ENCODE assay signal across 9 cellular contexts in the genomic region with DNA sequence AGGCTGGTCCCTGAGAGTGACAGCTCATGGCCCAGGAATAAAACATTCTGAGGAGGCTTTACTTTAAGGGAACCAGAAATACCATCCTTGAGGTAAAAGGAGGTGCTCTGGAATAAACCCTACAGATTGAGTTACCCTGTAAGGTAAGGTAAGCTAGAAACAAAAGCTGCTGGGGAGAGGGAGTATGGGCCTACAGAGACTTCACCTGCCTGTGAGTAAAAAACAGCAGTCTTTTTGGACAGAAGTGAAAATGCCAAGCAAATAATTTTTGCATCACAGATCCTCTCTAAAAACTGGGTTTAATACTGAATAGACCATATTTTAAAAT. TPM values are rescaled to one million over a fixed set of nuclear protein-coding genes. Genes with fewer than 3 reads are reported as not detected.
A peak's percentile ranks its signal among the peaks of the same experiment; 100 is the strongest.
DNase-seq lines count a peak whose midpoint lies in the region; ATAC-seq and TF ChIP-seq lines count a peak whose summit lies in the region.
"Had no signal": no experiment of that assay in that cellular context is flagged by ENCODE, and none has a peak within 500 bp of the region (broad histone marks: within the 10 kb centered on the region; RNA-seq: fewer than 3 reads in every experiment).

No MANE protein-coding gene starts in this region.

- CTCF ChIA-PET in activated CD4-positive, alpha-beta T cell treated with anti-CD3 and anti-CD28 coated beads, Interleukin-2, amount 10 ng/mL, durations not matched to agents 7 days and 5 days (lab: Charles Lee), result interaction anchor here (0.9 to 3.5 kb wide), 7 partner anchors 9 to 72 kb away, joined by 3 to 17 read pairs (median 4); no protein-coding TSS in a partner anchor

- H3K27ac ChIP-seq in lower lobe of right lung (peak overlapping the region; percentile 86), thyroid gland (peak overlapping the region; percentile 89 to 99 (median 94))

- peak; percentile 3 for TF ChIP-seq CTCF in lower lobe of right lung (IDR thresholded peaks at IDR 0.05)
- TF ChIP-seq CTCF in thyroid gland (IDR thresholded peaks at IDR 0.05), result no peak

- TF ChIP-seq POLR2A in thyroid gland (IDR thresholded peaks at IDR 0.05), result peak in 1 of 2 donors; percentile 8

- H3K9me3 ChIP-seq in lower lobe of right lung, result no peaks in the 10 kb centered on the region
- H3K9me3 ChIP-seq in thyroid gland, result no peaks in the 10 kb centered on the region
- H3K9me3 ChIP-seq: BE2C had no signal

- H3K9me3 Mint-ChIP-seq in activated CD4-positive, alpha-beta T cell treated with anti-CD3 and anti-CD28 coated beads, Interleukin-2, amount 10 ng/mL, durations not matched to agents 7 days and 5 days, result no peaks in the 10 kb centered on the region
- H3K9me3 Mint-ChIP-seq in activated naive CD8-positive, alpha-beta T cell treated with anti-CD3 and anti-CD28 coated beads for 36 hours, result peaks cover 2% of the 10 kb centered on the region

- H3K4me3 Mint-ChIP-seq in activated CD4-positive, alpha-beta T cell treated with anti-CD3 and anti-CD28 coated beads, Interleukin-2, amount 10 ng/mL, durations not matched to agents 7 days and 5 days, result peak overlapping the region; percentile 53
- H3K4me3 Mint-ChIP-seq in activated naive CD8-positive, alpha-beta T cell treated with anti-CD3 and anti-CD28 coated beads for 36 hours, result peak overlapping the region; percentile 56

- H3K27me3 ChIP-seq in lower lobe of right lung (ENCODE audit: low read depth) (no peaks in the 10 kb centered on the region), thyroid gland (no peaks in the 10 kb centered on the region)
- H3K27me3 ChIP-seq: BE2C had no signal

- ATAC-seq in lower lobe of right lung, result no peak
- ATAC-seq in GM21737 (IDR thresholded peaks at IDR 0.05; ENCODE audit: unreplicated experiment), result no peak

- H3K4me1 ChIP-seq in lower lobe of right lung (peaks cover 75% of the 10 kb centered on the region), thyroid gland (peaks cover 32 to 59% of the 10 kb centered on the region in 2 donors)

- H3K4me3 ChIP-seq in lower lobe of right lung, result peak overlapping the region; percentile 13
- no peak overlapping the region for H3K4me3 ChIP-seq in thyroid gland (replicated peaks in 1 of 3)

- peaks cover 3% of the 10 kb centered on the region for H3K27me3 Mint-ChIP-seq in activated CD4-positive, alpha-beta T cell treated with anti-CD3 and anti-CD28 coated beads, Interleukin-2, amount 10 ng/mL, durations not matched to agents 7 days and 5 days
- H3K27me3 Mint-ChIP-seq in activated naive CD8-positive, alpha-beta T cell treated with anti-CD3 and anti-CD28 coated beads for 36 hours, result no peaks in the 10 kb centered on the region

- H3K27ac Mint-ChIP-seq in activated CD4-positive, alpha-beta T cell treated with anti-CD3 and anti-CD28 coated beads, Interleukin-2, amount 10 ng/mL, durations not matched to agents 7 days and 5 days, result peak overlapping the region; percentile 91
- H3K27ac Mint-ChIP-seq in activated naive CD8-positive, alpha-beta T cell treated with anti-CD3 and anti-CD28 coated beads for 36 hours, result peak overlapping the region; percentile 97

- POLR2A ChIA-PET in activated CD4-positive, alpha-beta T cell treated with anti-CD3 and anti-CD28 coated beads, Interleukin-2, amount 10 ng/mL, durations not matched to agents 7 days and 5 days (lab: Charles Lee), result no interaction called here

- DNase-seq in activated CD4-positive, alpha-beta T cell treated with anti-CD3 and anti-CD28 coated beads, Interleukin-2, amount 10 ng/mL, durations not matched to agents 7 days and 5 days, result no peak
- DNase-seq in activated CD4-positive, alpha-beta T cell treated with anti-CD3 and anti-CD28 coated beads for 4 hours, result no peak
- no peak for DNase-seq in activated naive CD8-positive, alpha-beta T cell treated with anti-CD3 and anti-CD28 coated beads for 36 hours
- DNase-seq in lower lobe of right lung (no peak), thyroid gland (no peak), AG20443 (ENCODE audit: low spot score) (no peak), NCI-H1930 (lab: John Stamatoyannopoulos, UW) (no peak)

- intact Hi-C loops in lower lobe of right lung (cut with DNase I), result no loop called here
- intact Hi-C loops in thyroid gland (cut with DNase I), result no loop called here

- no peaks in the 10 kb centered on the region for H3K36me3 ChIP-seq in lower lobe of right lung
- no peaks in the 10 kb centered on the region for H3K36me3 ChIP-seq in thyroid gland
- H3K36me3 ChIP-seq: BE2C had no signal

- peaks cover 72% of the 10 kb centered on the region for H3K4me1 Mint-ChIP-seq in activated CD4-positive, alpha-beta T cell treated with anti-CD3 and anti-CD28 coated beads, Interleukin-2, amount 10 ng/mL, durations not matched to agents 7 days and 5 days
- peaks cover 66% of the 10 kb centered on the region for H3K4me1 Mint-ChIP-seq in activated naive CD8-positive, alpha-beta T cell treated with anti-CD3 and anti-CD28 coated beads for 36 hours

- peaks cover 4% of the 10 kb centered on the region for H3K36me3 Mint-ChIP-seq in activated CD4-positive, alpha-beta T cell treated with anti-CD3 and anti-CD28 coated beads, Interleukin-2, amount 10 ng/mL, durations not matched to agents 7 days and 5 days (ENCODE audit: low read depth)
- H3K36me3 Mint-ChIP-seq in activated naive CD8-positive, alpha-beta T cell treated with anti-CD3 and anti-CD28 coated beads for 36 hours, result peaks cover 10% of the 10 kb centered on the region

RNA-seq across cellular contexts. Expression of gene CORO1C, which starts 41.2 kb away (rescaled TPM):
- 10 to 100 TPM; 38.5 to 41.3 TPM for total RNA-seq in activated CD4-positive, alpha-beta T cell treated with anti-CD3 and anti-CD28 coated beads, Interleukin-2, amount 10 ng/mL, durations not matched to agents 7 days and 5 days
- 10 to 100 TPM; 87.4 to 90.6 TPM for total RNA-seq in activated naive CD8-positive, alpha-beta T cell treated with anti-CD3 and anti-CD28 coated beads for 36 hours
- total RNA-seq in lower lobe of right lung (307 TPM), thyroid gland (10 to 100 TPM; 22.0 to 63.6 (median 30.1) TPM)

RNA-seq across cellular contexts. Expression of gene SELPLG, which starts 56.5 kb away (rescaled TPM):
- 100 to 1,000 TPM; 207 to 214 TPM for total RNA-seq in activated CD4-positive, alpha-beta T cell treated with anti-CD3 and anti-CD28 coated beads, Interleukin-2, amount 10 ng/mL, durations not matched to agents 7 days and 5 days
- 10 to 100 TPM; 22.2 to 23.0 TPM for total RNA-seq in activated naive CD8-positive, alpha-beta T cell treated with anti-CD3 and anti-CD28 coated beads for 36 hours
- 59.9 TPM for total RNA-seq in lower lobe of right lung
- total RNA-seq in thyroid gland, result 1 to 10 TPM; 2.1 to 6.0 (median 2.8) TPM
